ENCODE assay signal across 14 cellular contexts in the genomic region with DNA sequence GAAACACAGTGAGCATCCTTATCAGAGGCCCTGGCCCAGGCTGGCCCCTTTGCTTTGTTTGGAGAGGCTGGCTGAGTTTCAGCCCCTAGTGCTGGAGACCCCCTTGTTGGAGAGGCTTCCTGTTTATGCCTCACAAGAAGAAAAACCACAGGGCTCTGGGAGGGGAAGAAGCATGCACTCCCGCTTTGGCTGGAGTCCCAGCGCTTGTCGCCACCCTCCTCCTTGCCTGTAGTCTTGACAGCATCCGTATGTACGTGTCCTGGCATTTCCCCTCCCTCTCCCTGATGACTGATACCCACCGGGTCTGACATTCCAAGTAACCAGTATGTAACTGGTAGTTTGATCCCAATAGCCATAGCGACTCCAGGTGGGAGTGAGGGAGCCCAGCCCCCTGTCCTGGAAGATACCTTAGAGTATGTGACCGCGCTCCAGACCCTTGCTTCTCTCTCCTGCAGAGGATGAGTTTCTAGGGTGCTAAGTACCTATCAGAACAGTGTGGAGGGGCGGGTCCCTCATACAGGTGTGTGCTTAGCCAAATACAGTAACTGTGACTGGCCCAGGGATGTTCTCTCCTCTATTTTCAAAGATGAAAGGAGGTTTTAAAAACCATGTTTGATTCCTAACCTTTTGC. TPM values are rescaled to one million over a fixed set of nuclear protein-coding genes. Genes with fewer than 3 reads are reported as not detected.
DNase-seq lines count a peak whose midpoint lies in the region; ATAC-seq and TF ChIP-seq lines count a peak whose summit lies in the region.
"Had no signal": no experiment of that assay in that cellular context is flagged by ENCODE, and none has a peak within 500 bp of the region (broad histone marks: within the 10 kb centered on the region; RNA-seq: fewer than 3 reads in every experiment).

No MANE protein-coding gene starts in this region.

- H3K4me3 Mint-ChIP-seq in T-helper 2 cell treated with Interferon-gamma antibody and Interleukin-4, amounts not matched to agents 5 μg/mL and 100 μg/mL, for 36 hours: peak overlapping the region; percentile 53
- peak overlapping the region; percentile 47 to 90 (median 76) for H3K4me3 Mint-ChIP-seq in naive thymus-derived CD4-positive, alpha-beta T cell

- peak overlapping the region; percentile 74 for H3K9ac ChIP-seq in Loucy (ENCODE audit: low read depth, low read length, poor library complexity, severe bottlenecking)

- no peaks in the 10 kb centered on the region for H3K9me2 ChIP-seq in Loucy (replicated peaks; ENCODE audit: low read depth, low read length)

- peak overlapping the region; percentile 88 for H3K27ac ChIP-seq in naive thymus-derived CD4-positive, alpha-beta T cell (ENCODE audit: low read depth, low read length)
- H3K27ac ChIP-seq: psoas muscle, SK-N-MC had no signal

- peaks cover 27% of the 10 kb centered on the region for H3K36me3 Mint-ChIP-seq in T-helper 2 cell treated with Interferon-gamma antibody and Interleukin-4, amounts not matched to agents 5 μg/mL and 100 μg/mL, for 36 hours (ENCODE audit: low read depth)
- H3K36me3 Mint-ChIP-seq in naive thymus-derived CD4-positive, alpha-beta T cell: peaks cover 0 to 27% (median 11%) of the 10 kb centered on the region in 5 donors

- H3K4me3 ChIP-seq in Loucy (ENCODE audit: low read length, poor library complexity, severe bottlenecking): no peak overlapping the region
- H3K4me3 ChIP-seq in naive thymus-derived CD4-positive, alpha-beta T cell (ENCODE audit: low read length): peak overlapping the region; percentile 10
- H3K4me3 ChIP-seq: heart left ventricle, lung, psoas muscle, SK-N-MC had no signal

- no peak for DNase-seq in T-helper 2 cell treated with Interferon-gamma antibody and Interleukin-4, amounts not matched to agents 5 μg/mL and 100 μg/mL, for 36 hours (ENCODE audit: low spot score)
- DNase-seq in T-helper 2 cell (no peak), amniotic epithelial cell (ENCODE audit: low read depth) (peak; percentile 40), NCI-H1105 treated with DMSO at 0.1 percent for 48 hours (lab: John Stamatoyannopoulos, UW) (no peak), NCI-H1694 treated with DMSO at 0.1 percent for 48 hours (lab: John Stamatoyannopoulos, UW) (no peak), putamen (ENCODE audit: low spot score) (no peak)
- DNase-seq in naive thymus-derived CD4-positive, alpha-beta T cell: no peak
- DNase-seq: NCI-H510A treated with DMSO at 0.1 percent for 48 hours, psoas muscle, trophoblast cell had no signal

- peaks cover 11% of the 10 kb centered on the region for H3F3A ChIP-seq in Loucy (ENCODE audit: low read depth)

- H2AFZ ChIP-seq in Loucy (ENCODE audit: low read length): no peak overlapping the region

- CTCF ChIA-PET in naive thymus-derived CD4-positive, alpha-beta T cell (lab: Charles Lee): interaction anchor here (1.0 kb wide), 1 partner anchor 17 kb away, joined by 3 read pairs; no protein-coding TSS in a partner anchor

- intact Hi-C loops in naive thymus-derived CD4-positive, alpha-beta T cell (cut with micrococcal nuclease): loop anchor here in 1 of 2 donors (5.0 to 10.0 kb wide), 3 partner anchors 152 to 1215 kb away; partner anchors contain the start of genes FASTK, PDIA4 and TMUB1

- TF ChIP-seq CTCF in Loucy (conservative IDR thresholded peaks at IDR 0.05; ENCODE audit: low read length): no peak

- H3K27me3 Mint-ChIP-seq in T-helper 2 cell treated with Interferon-gamma antibody and Interleukin-4, amounts not matched to agents 5 μg/mL and 100 μg/mL, for 36 hours (ENCODE audit: low read depth): no peaks in the 10 kb centered on the region
- H3K27me3 Mint-ChIP-seq in naive thymus-derived CD4-positive, alpha-beta T cell: no peaks in the 10 kb centered on the region

- H3K27ac Mint-ChIP-seq in T-helper 2 cell treated with Interferon-gamma antibody and Interleukin-4, amounts not matched to agents 5 μg/mL and 100 μg/mL, for 36 hours: peak overlapping the region; percentile 69
- peak overlapping the region; percentile 88 to 99 (median 97) for H3K27ac Mint-ChIP-seq in naive thymus-derived CD4-positive, alpha-beta T cell

- H3K9me3 Mint-ChIP-seq in T-helper 2 cell treated with Interferon-gamma antibody and Interleukin-4, amounts not matched to agents 5 μg/mL and 100 μg/mL, for 36 hours: no peaks in the 10 kb centered on the region
- no peaks in the 10 kb centered on the region for H3K9me3 Mint-ChIP-seq in naive thymus-derived CD4-positive, alpha-beta T cell

- no peaks in the 10 kb centered on the region for H3K79me2 ChIP-seq in Loucy (ENCODE audit: insufficient read depth, low read length)

- H3K27me3 ChIP-seq in Loucy (ENCODE audit: insufficient read depth, low read length, poor library complexity, severe bottlenecking): no peaks in the 10 kb centered on the region
- H3K27me3 ChIP-seq in naive thymus-derived CD4-positive, alpha-beta T cell (ENCODE audit: control insufficient read depth in 2 of 2, insufficient read depth in 2 of 2, low read length in 2 of 2): no peaks in the 10 kb centered on the region
- H3K27me3 ChIP-seq: heart left ventricle had no signal

- no peak for ATAC-seq in naive thymus-derived CD4-positive, alpha-beta T cell
- ATAC-seq: psoas muscle had no signal

- H3K9me3 ChIP-seq in Loucy (ENCODE audit: insufficient read depth, low read depth, low read length): no peaks in the 10 kb centered on the region
- H3K9me3 ChIP-seq in naive thymus-derived CD4-positive, alpha-beta T cell (ENCODE audit: control insufficient read depth in 2 of 3, low read length in 3 of 3): no peaks in the 10 kb centered on the region
- H3K9me3 ChIP-seq: heart left ventricle, psoas muscle had no signal

- H3K4me1 ChIP-seq in Loucy (ENCODE audit: insufficient read depth, low read length, poor library complexity, severe bottlenecking): peaks cover 90% of the 10 kb centered on the region
- H3K4me1 ChIP-seq in naive thymus-derived CD4-positive, alpha-beta T cell (ENCODE audit: control insufficient read depth in 2 of 2, insufficient read depth in 2 of 2, low read length in 2 of 2): peaks cover 82 to 100% of the 10 kb centered on the region in 2 donors
- H3K4me1 ChIP-seq: psoas muscle had no signal

- no peaks in the 10 kb centered on the region for H3K36me3 ChIP-seq in Loucy (ENCODE audit: insufficient read depth, low read length)
- peaks cover 0 to 10% (median 0%) of the 10 kb centered on the region in 3 experiments for H3K36me3 ChIP-seq in naive thymus-derived CD4-positive, alpha-beta T cell (ENCODE audit: control insufficient read depth in 2 of 3, insufficient read depth in 3 of 3, low read length in 3 of 3)

- H3K4me1 Mint-ChIP-seq in T-helper 2 cell treated with Interferon-gamma antibody and Interleukin-4, amounts not matched to agents 5 μg/mL and 100 μg/mL, for 36 hours (ENCODE audit: low read depth): peaks cover 75% of the 10 kb centered on the region
- H3K4me1 Mint-ChIP-seq in naive thymus-derived CD4-positive, alpha-beta T cell: peaks cover 57 to 98% (median 91%) of the 10 kb centered on the region in 7 donors

- H3K4me2 ChIP-seq in Loucy (ENCODE audit: low read depth, low read length, poor library complexity, severe bottlenecking): peak overlapping the region; percentile 84

- H4K20me1 ChIP-seq in Loucy (ENCODE audit: insufficient read depth, low read length, poor library complexity, severe bottlenecking): no peaks in the 10 kb centered on the region

- POLR2A ChIA-PET in naive thymus-derived CD4-positive, alpha-beta T cell (lab: Charles Lee): interaction anchor here (1.3 to 6.6 kb wide), 6 partner anchors 7 to 28 kb away, joined by 3 to 81 read pairs (median 18); partner anchors contain the start of gene ZNF862

RNA-seq across cellular contexts. Expression of gene ATP6V0E2, which starts 6.8 kb away (rescaled TPM):
- 10 to 100 TPM; 32.7 to 84.0 (median 55.4) TPM for total RNA-seq in naive thymus-derived CD4-positive, alpha-beta T cell
- 100 to 1,000 TPM; 199 to 240 TPM for polyA plus RNA-seq in naive thymus-derived CD4-positive, alpha-beta T cell

RNA-seq across cellular contexts. Expression of gene ZNF862, which starts 28.8 kb away (rescaled TPM):
- 100 to 1,000 TPM in 2 of 5 experiments, 10 to 100 TPM in 3; 36.9 to 112 (median 41.8) TPM for total RNA-seq in naive thymus-derived CD4-positive, alpha-beta T cell
- 10 to 100 TPM in 1 of 2 donors, 1 to 10 TPM in 1; 9.1 to 11.7 TPM for polyA plus RNA-seq in naive thymus-derived CD4-positive, alpha-beta T cell
